8 cellular contexts compared by ENCODE assay signal in genomic region chr20:19735446-19735845, GRCh38. TPM values are rescaled to one million over a fixed set of nuclear protein-coding genes. Genes with fewer than 3 reads are reported as not detected.
A peak's percentile ranks its signal among the peaks of the same experiment; 100 is the strongest.
DNase-seq lines count a peak whose midpoint lies in the region; ATAC-seq and TF ChIP-seq lines count a peak whose summit lies in the region.

No MANE protein-coding gene starts in this region.

- H3K9me3 ChIP-seq in BLaER1 = no peaks in the 10 kb centered on the region
- no peaks in the 10 kb centered on the region for H3K9me3 ChIP-seq in SJCRH30 (replicated peaks)
- H3K9me3 ChIP-seq in OCI-LY7 (ENCODE audit: low read length) = no peaks in the 10 kb centered on the region

- H3K27ac ChIP-seq in BLaER1 (peak overlapping the region; percentile 56), SJCRH30 (peak overlapping the region; percentile 57), OCI-LY7 (ENCODE audit: low read depth, low read length, poor library complexity, severe bottlenecking) (no peak overlapping the region)

- POLR2A ChIA-PET in OCI-LY7 (lab: Charles Lee) = no interaction called here

- no peak overlapping the region for H2AFZ ChIP-seq in OCI-LY7 (ENCODE audit: low read length)

- H3K36me3 Mint-ChIP-seq in nephron progenitor cell (ENCODE audit: low read depth) = no peaks in the 10 kb centered on the region
- no peaks in the 10 kb centered on the region for H3K36me3 Mint-ChIP-seq in effector memory CD8-positive, alpha-beta T cell (ENCODE audit: insufficient read depth)

- H3K9me3 Mint-ChIP-seq in nephron progenitor cell = no peaks in the 10 kb centered on the region
- H3K9me3 Mint-ChIP-seq in effector memory CD8-positive, alpha-beta T cell = no peaks in the 10 kb centered on the region

- BruUV-seq in OCI-LY7 (replicated peaks; lab: Mats Ljungman, UMichigan) = no TSS peak

- intact Hi-C loops in OCI-LY7 (cut with micrococcal nuclease; ENCODE audit: unreplicated experiment) = no loop called here

- H3K27ac Mint-ChIP-seq in nephron progenitor cell = peak overlapping the region; percentile 10
- H3K27ac Mint-ChIP-seq in effector memory CD8-positive, alpha-beta T cell = no peak overlapping the region

- H3K9ac ChIP-seq in BLaER1 = no peak overlapping the region

- H3K9me2 ChIP-seq in OCI-LY7 (ENCODE audit: insufficient read depth, low read length) = no peaks in the 10 kb centered on the region

- peak overlapping the region; percentile 74 for H3K4me2 ChIP-seq in BLaER1
- H3K4me2 ChIP-seq in OCI-LY7 (ENCODE audit: low read length) = no peak overlapping the region

- TF ChIP-seq CTCF in nephron progenitor cell (IDR thresholded peaks at IDR 0.05) (no peak), OCI-LY7 (conservative IDR thresholded peaks at IDR 0.05; ENCODE audit: low read length) (no peak)

- CTCF ChIA-PET in OCI-LY7 (lab: Charles Lee; ENCODE audit: unreplicated experiment) = no interaction called here

- ATAC-seq in HG03432 (IDR thresholded peaks at IDR 0.05; ENCODE audit: unreplicated experiment) = peak; percentile 65
- no peak for ATAC-seq in effector memory CD8-positive, alpha-beta T cell (replicated peaks)

- H3K4me3 ChIP-seq in BLaER1 (no peak overlapping the region), SJCRH30 (no peak overlapping the region), OCI-LY7 (ENCODE audit: low read depth, low read length, poor library complexity, severe bottlenecking) (no peak overlapping the region)

- H3K27me3 ChIP-seq in BLaER1 (no peaks in the 10 kb centered on the region), SJCRH30 (no peaks in the 10 kb centered on the region)

- H3K4me1 ChIP-seq in BLaER1 (peaks cover 27% of the 10 kb centered on the region), SJCRH30 (peaks cover 21% of the 10 kb centered on the region), OCI-LY7 (ENCODE audit: insufficient read depth, low read length, poor library complexity, severe bottlenecking) (no peaks in the 10 kb centered on the region)

- H3K4me3 Mint-ChIP-seq in nephron progenitor cell = no peak overlapping the region
- H3K4me3 Mint-ChIP-seq in effector memory CD8-positive, alpha-beta T cell = no peak overlapping the region

- H3K36me3 ChIP-seq in BLaER1 (no peaks in the 10 kb centered on the region), SJCRH30 (no peaks in the 10 kb centered on the region), OCI-LY7 (ENCODE audit: insufficient read depth, low read length) (no peaks in the 10 kb centered on the region)

- H3K27me3 Mint-ChIP-seq in nephron progenitor cell (ENCODE audit: low read depth, poor library complexity) = peaks cover 3% of the 10 kb centered on the region
- H3K27me3 Mint-ChIP-seq in effector memory CD8-positive, alpha-beta T cell = peaks cover 5 to 6% of the 10 kb centered on the region in 2 donors

- no peaks in the 10 kb centered on the region for H4K20me1 ChIP-seq in BLaER1
- H4K20me1 ChIP-seq in OCI-LY7 (ENCODE audit: insufficient read depth, low read length) = no peaks in the 10 kb centered on the region

- H3K4me1 Mint-ChIP-seq in nephron progenitor cell = peaks cover 53% of the 10 kb centered on the region
- H3K4me1 Mint-ChIP-seq in effector memory CD8-positive, alpha-beta T cell (ENCODE audit: low read depth in 2 of 2) = no peaks in the 10 kb centered on the region

- no peaks in the 10 kb centered on the region for H3K79me2 ChIP-seq in OCI-LY7 (ENCODE audit: insufficient read depth, low read depth, low read length)

- DNase-seq in SJCRH30 (peak; percentile 90 to 92), fibroblast of peridontal ligament (ENCODE audit: extremely low read depth) (peak; percentile 82), nephron progenitor cell (no peak), NCI-H526 treated with DMSO at 0.1 percent for 48 hours (lab: John Stamatoyannopoulos, UW) (no peak), OCI-LY7 (ENCODE audit: low spot score) (no peak)
- DNase-seq in effector memory CD8-positive, alpha-beta T cell = no peak

RNA-seq across cellular contexts. Expression of gene RIN2, which starts 22.6 kb away (rescaled TPM):
- total RNA-seq in SJCRH30 (2014; rRNA removed; shearing (Covaris generic)) = 20.3 and 22.6 TPM in 2 replicates
- not detected in 2 replicates for total RNA-seq in OCI-LY7 (2014; rRNA removed; shearing (Covaris generic))
- not detected in 2 replicates for total RNA-seq in OCI-LY7 (2022)

Comparison
In these comparisons a context has a peak if more than half of its experiments do, and no peak if none do; other contexts are left out.
1. DNase-seq: peak in SJCRH30 (2 of 2) and fibroblast of peridontal ligament (single experiment); none in nephron progenitor cell (single experiment), effector memory CD8-positive, alpha-beta T cell (0 of 3), NCI-H526 treated with DMSO at 0.1 percent for 48 hours (single experiment) and OCI-LY7 (single experiment).
2. RNA of gene RIN2, which starts 22.6 kb away (total RNA-seq): 20.3 to 22.6 TPM in SJCRH30; not detected in OCI-LY7; every median in the first group is over 10 times any median in the second.